1 cellular context compared by ENCODE assay signal in the genomic region with DNA sequence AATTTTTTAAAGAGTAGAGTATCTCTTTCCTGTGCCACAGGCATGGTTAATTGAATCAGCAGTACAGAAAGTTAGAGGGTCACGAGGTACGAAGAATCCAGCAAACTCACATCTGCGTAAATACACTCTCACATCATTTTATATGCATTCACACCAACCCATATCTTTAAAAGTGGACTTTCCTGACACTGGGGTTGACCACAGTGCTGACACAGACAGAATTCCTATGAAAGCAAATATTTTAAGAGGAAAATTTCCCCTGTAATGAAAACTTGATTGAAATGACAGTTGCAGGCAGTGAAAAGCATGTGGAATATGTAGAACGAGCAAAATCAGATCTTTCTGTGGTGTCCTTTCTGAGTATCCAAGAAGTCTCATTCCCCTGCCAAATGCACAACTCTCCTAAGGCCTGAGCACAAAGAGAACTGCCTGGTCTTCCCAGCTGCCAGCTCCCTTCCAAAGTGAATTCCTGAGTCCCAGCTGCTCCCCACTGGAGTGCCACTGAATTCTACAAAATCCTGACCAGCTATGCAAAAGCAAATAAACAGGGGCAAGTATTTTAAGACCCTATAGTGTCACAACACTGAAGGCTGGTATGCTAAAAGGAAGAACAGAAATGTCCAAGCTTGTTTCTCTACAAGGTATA.
TF ChIP-seq lines count a peak whose summit lies in the region.

No MANE protein-coding gene starts in this region.

TF ChIP-seq in endothelial cell of umbilical vein, 7 proteins besides CTCF, POLR2A, EP300 and RAD21:
- TF ChIP-seq POLR2AphosphoS5 (IDR thresholded peaks at IDR 0.05; ENCODE audit: insufficient read depth, low read depth, low read length) (no peak), EZH2 (IDR thresholded peaks at IDR 0.05; ENCODE audit: borderline replicate concordance, low read depth, low read length, severe bottlenecking) (no peak), MAX (IDR thresholded peaks at IDR 0.05; ENCODE audit: insufficient read depth, insufficient read length) (no peak)
